Comparison of ENCODE assay signal across 27 cellular contexts in genomic region chr5:138533973-138534941, GRCh38. TPM values are rescaled to one million over a fixed set of nuclear protein-coding genes. Genes with fewer than 3 reads are reported as not detected.
DNase-seq lines count a peak whose midpoint lies in the region; ATAC-seq, FAIRE-seq and TF ChIP-seq lines count a peak whose summit lies in the region.
"Had no signal": no experiment of that assay in that cellular context is flagged by ENCODE, and none has a peak within 500 bp of the region (broad histone marks: within the 10 kb centered on the region; RNA-seq: fewer than 3 reads in every experiment).

No MANE protein-coding gene starts in this region.

- POLR2A ChIA-PET in HepG2 (lab: Yijun Ruan, JAX): interaction anchor here (0.7 to 1.7 kb wide), 9 partner anchors 9 to 74 kb away, joined by 3 to 24 read pairs (median 4); partner anchors contain the start of genes ETF1 and HSPA9
- POLR2A ChIA-PET in PC-9 (lab: Charles Lee; ENCODE audit: unreplicated experiment): no interaction called here

- H3K36me3 ChIP-seq in GM23248 (ENCODE audit: low read depth) (peaks cover 20% of the 10 kb centered on the region), HepG2 (replicated peaks in 1 of 2; ENCODE audit: control insufficient read depth in 1 of 2, insufficient read depth in 2 of 2, low read length in 2 of 2) (peaks cover 9 to 23% of the 10 kb centered on the region in 2 experiments), spleen (peaks cover 0 to 72% (median 6%) of the 10 kb centered on the region in 6 donors), MG63 (peaks cover 86% of the 10 kb centered on the region), PC-9 (ENCODE audit: low read depth) (peaks cover 31% of the 10 kb centered on the region)

- CTCF ChIA-PET in HepG2 (lab: Yijun Ruan, JAX; ENCODE audit: low intra/inter-chr PET ratio, low total read pairs) (no interaction called here), PC-9 (lab: Charles Lee) (no interaction called here)

- no peak for TF ChIP-seq POLR2A in HepG2 (IDR thresholded peaks at IDR 0.05; ENCODE audit: insufficient read depth in 1 of 2, low read depth in 2 of 2, low read length in 2 of 2)
- no peak for TF ChIP-seq POLR2A in spleen (IDR thresholded peaks at IDR 0.05)

- peak; percentile 64 for ATAC-seq in HepG2
- ATAC-seq: activated CD4-positive, alpha-beta T cell treated with anti-CD3 and anti-CD28 coated beads for 36 hours; gastroesophageal sphincter; left colon; naive thymus-derived CD8-positive, alpha-beta T cell; upper lobe of right lung had no signal

- H3K4me2 ChIP-seq in GM23248 (ENCODE audit: unreplicated experiment): no peak overlapping the region
- H3K4me2 ChIP-seq in HepG2 (ENCODE audit: low read depth, low read length): peak overlapping the region; percentile 71
- H3K4me2 ChIP-seq in PC-9: no peak overlapping the region

- in situ Hi-C loops in GM23248 (cut with MboI): no loop called here
- in situ Hi-C loops in HepG2 (cut with HindIII; ENCODE audit: extremely low pct_ligation_motif_present, low pct_unique_long_range_greater_than_20kb): no loop called here

- 97 to 98% methylated on average over 5 of the region's 5 CpGs for WGBS in GM23248 (ENCODE audit: low coverage in 1 of 2, low lambda C conversion rate in 2 of 2, missing lambda C conversion rate in 2 of 2), 2 experiments
- 10% methylated on average over 5 of the region's 5 CpGs for WGBS in HepG2 (ENCODE audit: low lambda C conversion rate)
- WGBS in spleen, 5 donors: 69 to 89% (median 76%) methylated on average over 5 of the region's 5 CpGs

- H3F3A ChIP-seq in GM23248 (ENCODE audit: insufficient read depth) (peaks cover 6% of the 10 kb centered on the region; the same call in 1 of the 2 replicates), PC-9 (ENCODE audit: insufficient read depth, low read depth) (peaks cover 40% of the 10 kb centered on the region)

- H4K20me1 ChIP-seq in GM23248 (ENCODE audit: insufficient read depth) (peaks cover 36% of the 10 kb centered on the region), HepG2 (ENCODE audit: insufficient read depth, low read length) (peaks cover 13% of the 10 kb centered on the region; the same call in 1 of the 2 replicates), PC-9 (ENCODE audit: insufficient read depth) (peaks cover 88% of the 10 kb centered on the region)

- H3K4me1 ChIP-seq in GM23248 (ENCODE audit: insufficient read depth) (peaks cover 6% of the 10 kb centered on the region; the same call in 1 of the 2 replicates), HepG2 (ENCODE audit: insufficient read depth, low read length) (peaks cover 91% of the 10 kb centered on the region), spleen (peaks cover 4 to 100% (median 49%) of the 10 kb centered on the region in 6 donors), PC-9 (replicated peaks; ENCODE audit: insufficient read depth) (peaks cover 24% of the 10 kb centered on the region)

- H2AFZ ChIP-seq in GM23248: no peak overlapping the region
- no peak overlapping the region for H2AFZ ChIP-seq in HepG2 (ENCODE audit: low read length)
- no peak overlapping the region for H2AFZ ChIP-seq in PC-9

- DNase-seq in GM23248 (peak; percentile 25), amniotic epithelial cell (ENCODE audit: low read depth) (peak; percentile 21), HepG2 (ENCODE audit: low spot score) (peak; percentile 85), spleen (no peak), UCSD-AML1 (lab: John Stamatoyannopoulos, UW; ENCODE audit: unreplicated experiment) (no peak), MG63 (no peak), PC-9 (no peak)
- DNase-seq: activated CD4-positive, alpha-beta T cell treated with anti-CD3 and anti-CD28 coated beads for 36 hours; activated naive CD4-positive, alpha-beta T cell treated with anti-CD3 and anti-CD28 coated beads for 36 hours; anterior cingulate cortex; DND-41; endodermal cell; hippocampal formation; KBM-7; left colon; midbrain; MM.1S; naive thymus-derived CD8-positive, alpha-beta T cell; NCI-H1417; NCI-H2029 treated with DMSO at 0.1 percent for 48 hours; NCI-H446; upper lobe of right lung had no signal

- peak; percentile 89 for FAIRE-seq in HepG2 (lab: Jason Lieb, UNC)

- TF ChIP-seq CTCF in HepG2 (CRISPR knock-in tag; IDR thresholded peaks at IDR 0.05) (no peak), spleen (IDR thresholded peaks at IDR 0.05 in 8 of 11, conservative IDR thresholded peaks at IDR 0.05 in 3 of 11) (no peak), PC-9 (conservative IDR thresholded peaks at IDR 0.05) (no peak)

- H3K27ac ChIP-seq in GM23248: no peak overlapping the region
- peak overlapping the region; percentile 81 for H3K27ac ChIP-seq in HepG2 (ENCODE audit: extremely low read length, insufficient read depth, low read length)
- H3K27ac ChIP-seq in spleen: peak overlapping the region in 6 of 8 donors; percentile 9 to 74 (median 65)
- no peak overlapping the region for H3K27ac ChIP-seq in PC-9
- H3K27ac ChIP-seq: C4-2B, coronary artery, esophagus muscularis mucosa, gastroesophageal sphincter, SK-N-MC, upper lobe of right lung had no signal

- H3K4me3 ChIP-seq in GM23248 (no peak overlapping the region), HepG2 (replicated peaks in 1 of 3; ENCODE audit: insufficient read depth in 1 of 3, low read depth in 2 of 3, low read length in 3 of 3) (peak overlapping the region; percentile 23 to 33 (median 27); a peak in 3 of 6 replicates), spleen (no peak overlapping the region), MG63 (no peak overlapping the region), PC-9 (no peak overlapping the region)
- H3K4me3 ChIP-seq: coronary artery, esophagus muscularis mucosa, gastroesophageal sphincter, SK-N-MC, upper lobe of right lung had no signal

- BruUV-seq in HepG2 (replicated peaks; lab: Mats Ljungman, UMichigan): TSS peak; percentile 99
- BruUV-seq in PC-9 (replicated peaks; lab: Mats Ljungman, UMichigan): no TSS peak

- intact Hi-C loops in HepG2 (cut with micrococcal nuclease; ENCODE audit: unreplicated experiment): no loop called here
- intact Hi-C loops in spleen (cut with DNase I; ENCODE audit: low total_unique reads): no loop called here
- intact Hi-C loops in PC-9 (cut with micrococcal nuclease; ENCODE audit: unreplicated experiment): no loop called here

- H3K9me3 ChIP-seq in GM23248 (ENCODE audit: low read depth) (no peaks in the 10 kb centered on the region), HepG2 (ENCODE audit: low read length) (no peaks in the 10 kb centered on the region), spleen (no peaks in the 10 kb centered on the region), MG63 (no peaks in the 10 kb centered on the region), PC-9 (ENCODE audit: insufficient read depth, low read depth) (no peaks in the 10 kb centered on the region)
- H3K9me3 ChIP-seq: esophagus muscularis mucosa, gastroesophageal sphincter, upper lobe of right lung had no signal

- TF ChIP-seq RAD21 in HepG2 (CRISPR knock-in tag; IDR thresholded peaks at IDR 0.05): no peak

- H3K9me2 ChIP-seq in GM23248 (ENCODE audit: insufficient read depth) (no peaks in the 10 kb centered on the region), PC-9 (ENCODE audit: insufficient read depth) (no peaks in the 10 kb centered on the region)

- H3K9ac ChIP-seq in GM23248 (no peak overlapping the region), HepG2 (ENCODE audit: insufficient read depth, low read depth, low read length) (peak overlapping the region; percentile 63)

- peak in 1 of 2 experiments; percentile 86; a peak in 2 of 4 replicates for TF ChIP-seq EP300 in HepG2 (IDR thresholded peaks at IDR 0.05; ENCODE audit: low read depth in 2 of 2, low read length in 2 of 2)
- TF ChIP-seq EP300 in HepG2 (CRISPR knock-in tag; IDR thresholded peaks at IDR 0.05; ENCODE audit: borderline replicate concordance): peak; percentile 27; the same call in 1 of the 2 replicates

- peaks cover 100% of the 10 kb centered on the region for H3K79me2 ChIP-seq in GM23248 (ENCODE audit: insufficient read depth)
- peaks cover 83% of the 10 kb centered on the region for H3K79me2 ChIP-seq in HepG2 (ENCODE audit: insufficient read depth, low read length)
- peaks cover 99% of the 10 kb centered on the region for H3K79me2 ChIP-seq in PC-9 (ENCODE audit: low read depth)

- H3K27me3 ChIP-seq in GM23248 (replicated peaks; ENCODE audit: insufficient read depth) (no peaks in the 10 kb centered on the region), HepG2 (ENCODE audit: control insufficient read depth in 1 of 2, insufficient read depth in 2 of 2, low read length in 2 of 2) (no peaks in the 10 kb centered on the region), spleen (replicated peaks in 1 of 7) (no peaks in the 10 kb centered on the region), MG63 (no peaks in the 10 kb centered on the region), PC-9 (ENCODE audit: insufficient read depth, low read depth) (no peaks in the 10 kb centered on the region)
- H3K27me3 ChIP-seq: esophagus muscularis mucosa, gastroesophageal sphincter, upper lobe of right lung had no signal

RNA-seq across cellular contexts. Expression of gene ETF1, which starts 8.8 kb away (rescaled TPM):
- total RNA-seq in GM23248 (2014; rRNA removed; shearing (Covaris generic)): 124 and 136 TPM in 2 replicates
- polyA plus RNA-seq in GM23248 (2016; fragmentation: Nextera tagmentation; extraction: Ambion mirVana): 74.1 and 76.0 TPM in 2 replicates
- total RNA-seq in HepG2 (2016; rRNA removed; fragmentation: Illumina TruSeq; extraction: Trizol): 184 and 270 TPM in 2 replicates
- 51.8 and 53.7 TPM in 2 replicates for total RNA-seq in HepG2 (2016; cell fraction: cytosol; rRNA removed; fragmentation: Illumina TruSeq; extraction: Trizol; ENCODE audit: low read depth)
- total RNA-seq in HepG2 (2016; cell fraction: insoluble cytoplasmic fraction; rRNA removed; fragmentation: Illumina TruSeq; extraction: Trizol): 190 and 264 TPM in 2 replicates
- 150 and 153 TPM in 2 replicates for total RNA-seq in HepG2 (2016; cell fraction: membrane; rRNA removed; fragmentation: Illumina TruSeq; extraction: Trizol)
- 90.0 and 98.4 TPM in 2 replicates for total RNA-seq in HepG2 (2016; cell fraction: nucleus; rRNA removed; fragmentation: Illumina TruSeq; extraction: Trizol)
- polyA plus RNA-seq in HepG2 (2011; rRNA removed): 45.3 and 52.1 TPM in 2 replicates
- polyA plus RNA-seq in HepG2 (2011; cell fraction: cytosol; rRNA removed): 30.2 and 38.0 TPM in 2 replicates
- 22.1 and 27.0 TPM in 2 replicates for polyA plus RNA-seq in HepG2 (2011; cell fraction: nucleus; rRNA removed)
- 73.5 and 77.9 TPM in 2 replicates for polyA plus RNA-seq in HepG2 (2012)
- 58.4 and 64.0 TPM in 2 replicates for polyA plus RNA-seq in HepG2 (2016; cell fraction: cytosol; fragmentation: Illumina TruSeq; extraction: Trizol; ENCODE audit: low read depth)
- 240 and 256 TPM in 2 replicates for polyA plus RNA-seq in HepG2 (2016; cell fraction: insoluble cytoplasmic fraction; fragmentation: Illumina TruSeq; extraction: Trizol; ENCODE audit: low read depth)
- 110 and 111 TPM in 2 replicates for polyA plus RNA-seq in HepG2 (2016; cell fraction: membrane; fragmentation: Illumina TruSeq; extraction: Trizol; ENCODE audit: low read depth)
- polyA plus RNA-seq in HepG2 (2016; cell fraction: nucleus; fragmentation: Illumina TruSeq; extraction: Trizol; ENCODE audit: insufficient read depth, low read depth): 129 and 137 TPM in 2 replicates
- 28.2 and 68.1 TPM in 2 replicates for polyA minus RNA-seq in HepG2 (2011; rRNA and poly(A)+ RNA removed; ENCODE audit: low replicate concordance)
- 50.5 and 61.1 TPM in 2 replicates for polyA minus RNA-seq in HepG2 (2011; cell fraction: cytosol; rRNA and poly(A)+ RNA removed)
- polyA minus RNA-seq in HepG2 (2011; cell fraction: nucleus; rRNA and poly(A)+ RNA removed): 51.4 and 66.6 TPM in 2 replicates
- 10 to 100 TPM; 42.7 to 78.8 (median 56.1) TPM for total RNA-seq in spleen
- 10 to 100 TPM; 21.3 to 35.4 (median 23.3) TPM for polyA plus RNA-seq in spleen
- total RNA-seq in MG63 (2014; rRNA removed; shearing (Covaris generic); ENCODE audit: low replicate concordance): 222 and 276 TPM in 2 replicates
- 61.8 and 84.9 TPM in 2 replicates for total RNA-seq in PC-9 (2021)

RNA-seq across cellular contexts. Expression of gene HSPA9, which starts 40.9 kb away (rescaled TPM):
- 380 and 564 TPM in 2 replicates for total RNA-seq in GM23248 (2014; rRNA removed; shearing (Covaris generic))
- polyA plus RNA-seq in GM23248 (2016; fragmentation: Nextera tagmentation; extraction: Ambion mirVana): 225 and 233 TPM in 2 replicates
- total RNA-seq in HepG2 (2016; rRNA removed; fragmentation: Illumina TruSeq; extraction: Trizol): 478 and 735 TPM in 2 replicates
- total RNA-seq in HepG2 (2016; cell fraction: cytosol; rRNA removed; fragmentation: Illumina TruSeq; extraction: Trizol; ENCODE audit: low read depth): 60.7 and 67.1 TPM in 2 replicates
- 492 and 742 TPM in 2 replicates for total RNA-seq in HepG2 (2016; cell fraction: insoluble cytoplasmic fraction; rRNA removed; fragmentation: Illumina TruSeq; extraction: Trizol)
- total RNA-seq in HepG2 (2016; cell fraction: membrane; rRNA removed; fragmentation: Illumina TruSeq; extraction: Trizol): 128 and 136 TPM in 2 replicates
- total RNA-seq in HepG2 (2016; cell fraction: nucleus; rRNA removed; fragmentation: Illumina TruSeq; extraction: Trizol): 233 and 239 TPM in 2 replicates
- 165 and 187 TPM in 2 replicates for polyA plus RNA-seq in HepG2 (2011; rRNA removed)
- polyA plus RNA-seq in HepG2 (2011; cell fraction: cytosol; rRNA removed): 153 and 171 TPM in 2 replicates
- 105 and 119 TPM in 2 replicates for polyA plus RNA-seq in HepG2 (2011; cell fraction: nucleus; rRNA removed)
- 281 and 405 TPM in 2 replicates for polyA plus RNA-seq in HepG2 (2012)
- polyA plus RNA-seq in HepG2 (2016; cell fraction: cytosol; fragmentation: Illumina TruSeq; extraction: Trizol; ENCODE audit: low read depth): 26.8 and 33.1 TPM in 2 replicates
- 585 and 612 TPM in 2 replicates for polyA plus RNA-seq in HepG2 (2016; cell fraction: insoluble cytoplasmic fraction; fragmentation: Illumina TruSeq; extraction: Trizol; ENCODE audit: low read depth)
- 74.1 and 78.6 TPM in 2 replicates for polyA plus RNA-seq in HepG2 (2016; cell fraction: membrane; fragmentation: Illumina TruSeq; extraction: Trizol; ENCODE audit: low read depth)
- polyA plus RNA-seq in HepG2 (2016; cell fraction: nucleus; fragmentation: Illumina TruSeq; extraction: Trizol; ENCODE audit: insufficient read depth, low read depth): 287 and 304 TPM in 2 replicates
- 402 and 449 TPM in 2 replicates for polyA minus RNA-seq in HepG2 (2011; rRNA and poly(A)+ RNA removed; ENCODE audit: low replicate concordance)
- 171 and 204 TPM in 2 replicates for polyA minus RNA-seq in HepG2 (2011; cell fraction: cytosol; rRNA and poly(A)+ RNA removed)
- polyA minus RNA-seq in HepG2 (2011; cell fraction: nucleus; rRNA and poly(A)+ RNA removed): 196 and 222 TPM in 2 replicates
- 100 to 1,000 TPM; 108 to 187 (median 158) TPM for total RNA-seq in spleen
- 10 to 100 TPM; 50.4 to 77.7 (median 62.2) TPM for polyA plus RNA-seq in spleen
- 610 and 1,111 TPM in 2 replicates for total RNA-seq in MG63 (2014; rRNA removed; shearing (Covaris generic); ENCODE audit: low replicate concordance)
- total RNA-seq in PC-9 (2021): 252 and 256 TPM in 2 replicates

Comparison
In these comparisons a context has a peak if more than half of its experiments do, and no peak if none do; other contexts are left out.
1. DNase-seq: peak in GM23248 (single experiment), amniotic epithelial cell (single experiment) and HepG2 (single experiment); none in spleen (single experiment), UCSD-AML1 (single experiment), MG63 (single experiment) and PC-9 (0 of 2).
2. H3K27ac ChIP-seq: peak in HepG2 (single experiment) and spleen (6 of 8); none in GM23248 (single experiment) and PC-9 (single experiment).
3. H3K4me3 ChIP-seq: peak in HepG2 (3 of 3); none in GM23248 (single experiment), spleen (0 of 8), MG63 (single experiment) and PC-9 (single experiment).